Comparison of ENCODE assay signal across 25 cellular contexts in the genomic region with DNA sequence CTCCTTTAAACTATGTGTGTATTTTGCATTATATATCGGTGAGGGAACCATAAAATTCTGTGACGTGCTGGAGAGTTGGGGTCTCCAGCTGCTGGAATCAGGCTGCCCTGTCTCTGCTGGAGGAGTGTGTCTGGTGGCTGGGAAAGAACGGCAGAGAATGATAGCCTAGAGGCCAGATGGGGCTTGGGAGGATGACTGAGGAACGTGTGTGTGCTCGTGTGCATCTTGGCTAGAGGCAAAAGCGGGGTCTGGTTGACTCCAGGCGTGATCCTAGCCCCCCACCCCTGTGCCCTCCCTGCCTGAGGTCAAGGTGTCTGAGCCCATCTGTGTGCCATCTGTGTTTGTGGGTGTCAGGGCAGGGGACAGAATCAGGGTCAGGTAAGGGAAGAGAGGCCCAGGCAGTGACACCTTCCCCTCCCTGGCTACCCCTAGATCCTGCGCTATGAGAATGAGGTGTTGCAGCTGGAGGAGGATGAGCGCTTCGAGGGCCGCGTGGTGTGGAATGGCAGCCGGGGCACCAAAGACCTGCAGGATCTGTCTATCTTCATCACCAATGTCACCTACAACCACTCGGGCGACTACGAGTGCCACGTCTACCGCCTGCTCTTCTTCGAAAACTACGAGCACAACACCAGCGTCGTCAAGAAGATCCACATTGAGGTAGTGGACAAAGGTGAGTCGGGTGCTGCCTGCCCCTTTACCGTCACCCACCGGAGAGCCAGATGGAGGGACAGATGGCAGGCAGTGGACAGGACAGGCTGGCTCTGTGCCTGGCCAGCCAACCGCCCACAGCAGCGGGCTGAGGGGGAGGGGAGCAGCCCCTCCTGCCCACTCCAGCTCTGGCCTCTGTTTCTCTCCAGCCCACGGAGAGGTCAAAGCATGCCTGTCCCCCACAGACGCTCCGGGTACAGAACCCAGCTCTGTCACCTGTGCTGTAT. TPM values are rescaled to one million over a fixed set of nuclear protein-coding genes. Genes with fewer than 3 reads are reported as not detected.
"Had no signal": no experiment of that assay in that cellular context is flagged by ENCODE, and none has a peak within 500 bp of the region (broad histone marks: within the 10 kb centered on the region; RNA-seq: fewer than 3 reads in every experiment).

No MANE protein-coding gene starts in this region.

- DNase-seq: activated CD4-positive, alpha-beta T cell treated with anti-CD3 and anti-CD28 coated beads, Interleukin-2, amount 50 U/mL, for 1 hour; activated CD8-positive, alpha-beta memory T cell treated with anti-CD3 and anti-CD28 coated beads, Interleukin-2, amount 50 U/mL, for 4 hours; activated gamma-delta T cell treated with Interleukin-2 at 50 U/mL for 16 hours; amniotic stem cell; body of pancreas; central memory CD4-positive, alpha-beta T cell; heart right ventricle; kidney glomerular epithelial cell; left ventricle myocardium superior; right lobe of liver; stimulated activated CD4-positive, alpha-beta T cell treated with anti-CD3 and anti-CD28 coated beads, Interleukin-4, amount 100 ng/mL, for 24 hours; T1000 had no signal

- H3K36me3 ChIP-seq: ovary, thoracic aorta had no signal

- H3K4me3 Mint-ChIP-seq: activated T-helper 1 cell treated with anti-CD3 and anti-CD28 coated beads, Interleukin-12 subunit alpha, Interleukin-12 subunit beta, Interleukin-2, Interleukin-4 antibody, amounts not matched to agents 30 ng/mL and 10 ng/mL and 1 ng/mL, durations not matched to agents 14 hours and 24 hours and 36 hours; stimulated activated memory B cell treated with anti-CD40 and anti-IgM and Interleukin-4, amounts not matched to agents 10 μg/mL and 1 μg/mL and 100 μg/mL, for 72 hours had no signal

- H3K27me3 ChIP-seq: gastroesophageal sphincter, ovary, right lobe of liver had no signal

- H3K27ac Mint-ChIP-seq: activated naive CD4-positive, alpha-beta T cell treated with anti-CD3 and anti-CD28 coated beads, Interleukin-2, amount 50 U/mL, for 72 hours; activated T-helper 1 cell treated with anti-CD3 and anti-CD28 coated beads, Interleukin-12 subunit alpha, Interleukin-12 subunit beta, Interleukin-2, Interleukin-4 antibody, amounts not matched to agents 30 ng/mL and 10 ng/mL and 1 ng/mL, durations not matched to agents 14 hours and 24 hours and 36 hours; stimulated activated memory B cell treated with anti-CD40 and anti-IgM and Interleukin-4, amounts not matched to agents 10 μg/mL and 1 μg/mL and 100 μg/mL, for 72 hours had no signal

- H3K9me3 ChIP-seq: body of pancreas, gastroesophageal sphincter, heart right ventricle, ovary, right lobe of liver, thoracic aorta had no signal

- H3K4me3 ChIP-seq: body of pancreas, coronary artery, gastroesophageal sphincter, heart right ventricle, ovary, right lobe of liver, smooth muscle cell, thoracic aorta had no signal

- ATAC-seq: activated naive CD4-positive, alpha-beta T cell treated with anti-CD3 and anti-CD28 coated beads, Interleukin-2, amount 50 U/mL, for 72 hours; body of pancreas; esophagus mucosa; gastroesophageal sphincter; heart right ventricle; left ventricle myocardium superior; right lobe of liver; stimulated activated memory B cell treated with anti-CD40 and anti-IgM and Interleukin-4, amounts not matched to agents 10 μg/mL and 1 μg/mL and 100 μg/mL, for 72 hours had no signal

- H3K4me2 ChIP-seq: smooth muscle cell had no signal

- H3K27ac ChIP-seq: body of pancreas, coronary artery, gastroesophageal sphincter, heart right ventricle, ovary, right lobe of liver, thoracic aorta had no signal

- H3K9me3 Mint-ChIP-seq: activated naive CD4-positive, alpha-beta T cell treated with anti-CD3 and anti-CD28 coated beads, Interleukin-2, amount 50 U/mL, for 72 hours; activated T-helper 1 cell treated with anti-CD3 and anti-CD28 coated beads, Interleukin-12 subunit alpha, Interleukin-12 subunit beta, Interleukin-2, Interleukin-4 antibody, amounts not matched to agents 30 ng/mL and 10 ng/mL and 1 ng/mL, durations not matched to agents 14 hours and 24 hours and 36 hours; stimulated activated memory B cell treated with anti-CD40 and anti-IgM and Interleukin-4, amounts not matched to agents 10 μg/mL and 1 μg/mL and 100 μg/mL, for 72 hours had no signal

- FAIRE-seq: endometrium had no signal

RNA-seq across cellular contexts. Expression of a gene that starts 8.2 kb away (rescaled TPM):
- total RNA-seq: activated naive CD4-positive, alpha-beta T cell treated with anti-CD3 and anti-CD28 coated beads, Interleukin-2, amount 50 U/mL, for 72 hours; activated T-helper 1 cell treated with anti-CD3 and anti-CD28 coated beads, Interleukin-12 subunit alpha, Interleukin-12 subunit beta, Interleukin-2, Interleukin-4 antibody, amounts not matched to agents 30 ng/mL and 10 ng/mL and 1 ng/mL, durations not matched to agents 14 hours and 24 hours and 36 hours; esophagus mucosa; myocyte; pulmonary artery endothelial cell; T-helper 1 cell treated with Interleukin-12 subunit alpha and Interleukin-12 subunit beta and Interleukin-4 antibody, amounts not matched to agents 30 ng/mL and 1 ng/mL, for 36 hours had no signal
